Comparison of ENCODE assay signal across 20 cellular contexts in the genomic region with DNA sequence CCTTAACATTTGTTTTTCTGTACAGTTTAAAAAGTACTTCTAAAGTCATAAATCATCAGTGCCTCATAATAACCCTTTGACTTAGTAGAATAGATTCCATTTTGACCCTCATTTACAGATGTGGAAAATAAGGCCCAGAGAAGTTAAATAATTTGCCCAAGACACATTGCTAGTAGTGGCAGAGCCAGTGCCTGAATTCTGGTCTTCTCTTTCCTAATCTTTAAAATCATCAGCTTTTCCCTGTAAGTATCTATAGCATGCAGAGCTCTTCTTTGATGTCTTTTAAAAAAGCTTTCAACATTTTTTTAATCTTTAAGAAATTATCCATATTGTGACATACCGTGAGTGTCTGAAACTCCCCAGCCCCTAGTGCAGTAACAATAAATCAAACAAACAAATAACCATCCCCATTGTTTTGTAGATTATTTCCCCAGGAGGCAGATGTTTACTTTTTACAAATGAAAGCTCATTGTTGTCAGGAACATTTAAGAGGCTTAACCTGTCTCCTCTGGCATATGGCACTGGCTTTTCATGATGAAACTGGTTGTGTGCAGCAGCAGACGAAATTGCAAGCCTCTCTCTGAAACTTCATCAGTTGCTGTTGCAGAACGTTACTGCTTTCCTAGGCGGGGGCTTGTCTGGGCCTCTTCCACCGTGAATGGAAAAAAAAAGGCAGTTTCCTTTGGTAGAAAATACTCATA. TPM values are rescaled to one million over a fixed set of nuclear protein-coding genes. Genes with fewer than 3 reads are reported as not detected.
DNase-seq lines count a peak whose midpoint lies in the region; ATAC-seq and TF ChIP-seq lines count a peak whose summit lies in the region.
"Had no signal": no experiment of that assay in that cellular context is flagged by ENCODE, and none has a peak within 500 bp of the region (broad histone marks: within the 10 kb centered on the region; RNA-seq: fewer than 3 reads in every experiment).

No MANE protein-coding gene starts in this region.

- H3K4me3 Mint-ChIP-seq in WTC11 = peak overlapping the region; percentile 47
- H3K4me3 Mint-ChIP-seq in neural progenitor cell = no peak overlapping the region
- H3K4me3 Mint-ChIP-seq: activated B cell treated with CpG ODN at 0.5 μM for 24 hours; CD14-positive monocyte; dendritic cell treated with granulocyte-macrophage colony-stimulating factor and Interleukin-4, amounts not matched to agents 40 ng/mL and 50 ng/mL, for 4 days had no signal

- H3K27me3 ChIP-seq in H7 (ENCODE audit: control insufficient read depth, insufficient read depth, low read length) = peaks cover 9% of the 10 kb centered on the region
- H3K27me3 ChIP-seq in neural progenitor cell = peaks cover 56% of the 10 kb centered on the region
- no peaks in the 10 kb centered on the region for H3K27me3 ChIP-seq in breast epithelium
- H3K27me3 ChIP-seq: ovary, stomach had no signal

- H3K27ac ChIP-seq in neural progenitor cell (no peak overlapping the region), breast epithelium (no peak overlapping the region)
- H3K27ac ChIP-seq: stomach had no signal

- CTCF ChIA-PET in WTC11 (lab: Charles Lee) = interaction anchor here (0.6 to 3.0 kb wide), 13 partner anchors 14 to 321 kb away, joined by 3 to 39 read pairs (median 4); no protein-coding TSS in a partner anchor

- POLR2A ChIA-PET in WTC11 (lab: Charles Lee) = interaction anchor here (1.2 kb wide), 1 partner anchor 33 kb away, joined by 4 read pairs; no protein-coding TSS in a partner anchor

- H3K36me3 Mint-ChIP-seq in WTC11 (peaks cover 18% of the 10 kb centered on the region), neural progenitor cell (peaks cover 4% of the 10 kb centered on the region)
- H3K36me3 Mint-ChIP-seq: CD14-positive monocyte had no signal

- no peaks in the 10 kb centered on the region for H4K20me1 ChIP-seq in neural progenitor cell (ENCODE audit: low read depth)

- no peak overlapping the region for H3K9ac ChIP-seq in neural progenitor cell

- H2AFZ ChIP-seq in neural progenitor cell (replicated peaks) = no peak overlapping the region

- TF ChIP-seq POLR2A in breast epithelium (IDR thresholded peaks at IDR 0.05) = no peak

- H3K79me2 ChIP-seq in neural progenitor cell (ENCODE audit: low read depth) = no peaks in the 10 kb centered on the region

- intact Hi-C loops in breast epithelium (cut with DNase I; ENCODE audit: low total_unique reads) = no loop called here

- H3K4me1 Mint-ChIP-seq in WTC11 (peaks cover 62% of the 10 kb centered on the region), neural progenitor cell (peaks cover 16% of the 10 kb centered on the region)
- H3K4me1 Mint-ChIP-seq: activated B cell treated with CpG ODN at 0.5 μM for 24 hours, CD14-positive monocyte had no signal

- no peak overlapping the region for H3K4me3 ChIP-seq in H7 (ENCODE audit: insufficient read depth, low read depth, low read length)
- peak overlapping the region; percentile 2 for H3K4me3 ChIP-seq in neural progenitor cell
- H3K4me3 ChIP-seq in breast epithelium = no peak overlapping the region
- H3K4me3 ChIP-seq: ovary, stomach had no signal

- H3K27me3 Mint-ChIP-seq in WTC11 (ENCODE audit: low read depth) (peaks cover 98% of the 10 kb centered on the region), neural progenitor cell (ENCODE audit: insufficient read depth, low read depth) (peaks cover 11% of the 10 kb centered on the region)

- no peaks in the 10 kb centered on the region for H3K9me3 ChIP-seq in neural progenitor cell (ENCODE audit: low read depth)
- H3K9me3 ChIP-seq in breast epithelium = peaks cover 7 to 10% of the 10 kb centered on the region in 2 donors
- H3K9me3 ChIP-seq: ovary had no signal

- peak overlapping the region; percentile 58 for H3K4me2 ChIP-seq in neural progenitor cell

- peaks cover 25% of the 10 kb centered on the region for H3K9me3 Mint-ChIP-seq in WTC11
- peaks cover 19% of the 10 kb centered on the region for H3K9me3 Mint-ChIP-seq in neural progenitor cell

- ATAC-seq in WTC11 (peak; percentile 85), GM19035 (IDR thresholded peaks at IDR 0.05; ENCODE audit: unreplicated experiment) (no peak)
- ATAC-seq: left colon had no signal

- H3K27ac Mint-ChIP-seq in WTC11 (peak overlapping the region; percentile 19; the same call in 1 of the 2 replicates), neural progenitor cell (no peak overlapping the region)
- H3K27ac Mint-ChIP-seq: activated B cell treated with CpG ODN at 0.5 μM for 24 hours; CD14-positive monocyte; dendritic cell treated with granulocyte-macrophage colony-stimulating factor and Interleukin-4, amounts not matched to agents 40 ng/mL and 50 ng/mL, for 4 days had no signal

- DNase-seq in H7 = peak; percentile 57
- peak; percentile 69 for DNase-seq in NCI-H1694 treated with DMSO at 0.1 percent for 48 hours (lab: John Stamatoyannopoulos, UW)
- DNase-seq in WTC11 (ENCODE audit: low spot score) = peak; percentile 26
- peak; percentile 44 for DNase-seq in neural progenitor cell (ENCODE audit: low spot score)
- DNase-seq in breast epithelium (ENCODE audit: low spot score in 2 of 2) = no peak
- no peak for DNase-seq in dermis blood vessel endothelial cell
- DNase-seq: activated B cell treated with CpG ODN at 0.5 μM for 24 hours, activated gamma-delta T cell, GDM1, left colon, MM.1S, NCI-H526 treated with DMSO at 0.1 percent for 48 hours, stomach had no signal

- TF ChIP-seq CTCF in WTC11 (IDR thresholded peaks at IDR 0.05) (no peak), neural progenitor cell (IDR thresholded peaks at IDR 0.05) (no peak), breast epithelium (IDR thresholded peaks at IDR 0.05) (no peak)

- H3K4me1 ChIP-seq in neural progenitor cell = peaks cover 11% of the 10 kb centered on the region
- H3K4me1 ChIP-seq in breast epithelium = no peaks in the 10 kb centered on the region

- peaks cover 10% of the 10 kb centered on the region for H3F3A ChIP-seq in neural progenitor cell (ENCODE audit: low read depth)

- H3K36me3 ChIP-seq in H7 (replicated peaks; ENCODE audit: control insufficient read depth, insufficient read depth, low read length) (no peaks in the 10 kb centered on the region), neural progenitor cell (no peaks in the 10 kb centered on the region), breast epithelium (no peaks in the 10 kb centered on the region)
- H3K36me3 ChIP-seq: ovary, stomach had no signal

TF ChIP-seq in WTC11, 78 proteins besides CTCF, POLR2A, EP300 and RAD21:
- TF ChIP-seq, protein P1, sequence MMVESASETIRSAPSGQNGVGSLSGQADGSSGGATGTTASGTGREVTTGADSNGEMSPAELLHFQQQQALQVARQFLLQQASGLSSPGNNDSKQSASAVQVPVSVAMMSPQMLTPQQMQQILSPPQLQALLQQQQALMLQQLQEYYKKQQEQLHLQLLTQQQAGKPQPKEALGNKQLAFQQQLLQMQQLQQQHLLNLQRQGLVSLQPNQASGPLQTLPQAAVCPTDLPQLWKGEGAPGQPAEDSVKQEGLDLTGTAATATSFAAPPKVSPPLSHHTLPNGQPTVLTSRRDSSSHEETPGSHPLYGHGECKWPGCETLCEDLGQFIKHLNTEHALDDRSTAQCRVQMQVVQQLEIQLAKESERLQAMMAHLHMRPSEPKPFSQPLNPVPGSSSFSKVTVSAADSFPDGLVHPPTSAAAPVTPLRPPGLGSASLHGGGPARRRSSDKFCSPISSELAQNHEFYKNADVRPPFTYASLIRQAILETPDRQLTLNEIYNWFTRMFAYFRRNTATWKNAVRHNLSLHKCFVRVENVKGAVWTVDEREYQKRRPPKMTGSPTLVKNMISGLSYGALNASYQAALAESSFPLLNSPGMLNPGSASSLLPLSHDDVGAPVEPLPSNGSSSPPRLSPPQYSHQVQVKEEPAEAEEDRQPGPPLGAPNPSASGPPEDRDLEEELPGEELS (CRISPR knock-in tag; IDR thresholded peaks at IDR 0.05) = peak; percentile 92; the same call in 1 of the 2 replicates
- TF ChIP-seq RELA (CRISPR knock-in tag; IDR thresholded peaks at IDR 0.05; ENCODE audit: borderline replicate concordance) = no peak
- no peak for TF ChIP-seq HMGA2 (CRISPR knock-in tag; IDR thresholded peaks at IDR 0.05)
- TF ChIP-seq SMAD4 (CRISPR knock-in tag; IDR thresholded peaks at IDR 0.05) = no peak
- TF ChIP-seq ESRRA (CRISPR knock-in tag; IDR thresholded peaks at IDR 0.05; ENCODE audit: borderline replicate concordance) = no peak
- peak; percentile 69; the same call in 1 of the 2 replicates for TF ChIP-seq FOXK1 (CRISPR knock-in tag; IDR thresholded peaks at IDR 0.05)
- TF ChIP-seq JUN (CRISPR knock-in tag; IDR thresholded peaks at IDR 0.05) = no peak

RNA-seq across cellular contexts. Expression of a gene that starts 31.7 kb away (rescaled TPM):
- 0.83 and 1.6 TPM in 2 replicates for total RNA-seq in H7 (2014; rRNA removed; shearing (Covaris generic))
- 0.92 to 1.2 TPM (median 1.0 TPM) in 3 replicates for total RNA-seq in WTC11 (2021)
- 0.52 and 1.1 TPM in 2 replicates for total RNA-seq in neural progenitor cell (ENCODE audit: low replicate concordance)
- under 1 TPM in 1 of 3 donors, not detected in 2; 0.66 TPM for total RNA-seq in breast epithelium
- total RNA-seq in dermis blood vessel endothelial cell = under 0.01 TPM in 1 of 2 replicates, not detected in the other
- total RNA-seq: activated B cell treated with CpG ODN at 0.5 μM for 24 hours; HT1080; mucosa of gallbladder; ovary; T-helper 1 cell treated with Interleukin-12 subunit alpha and Interleukin-12 subunit beta and Interleukin-4 antibody, amounts not matched to agents 30 ng/mL and 1 ng/mL, for 36 hours had no signal

Comparison
In these comparisons a context has a peak if more than half of its experiments do, and no peak if none do; other contexts are left out.
1. DNase-seq: peak in H7 (single experiment), NCI-H1694 treated with DMSO at 0.1 percent for 48 hours (single experiment), WTC11 (single experiment) and neural progenitor cell (single experiment); none in breast epithelium (0 of 2) and dermis blood vessel endothelial cell (single experiment).